In genomic region chr22:45224988-45225731, GRCh38 we compare ENCODE assay signal across 16 cellular contexts. TPM values are rescaled to one million over a fixed set of nuclear protein-coding genes. Genes with fewer than 3 reads are reported as not detected.
DNase-seq lines count a peak whose midpoint lies in the region; ATAC-seq, FAIRE-seq and TF ChIP-seq lines count a peak whose summit lies in the region.
"Had no signal": no experiment of that assay in that cellular context is flagged by ENCODE, and none has a peak within 500 bp of the region (broad histone marks: within the 10 kb centered on the region; RNA-seq: fewer than 3 reads in every experiment).

No MANE protein-coding gene starts in this region.

- DNase-seq in CD14-positive monocyte (ENCODE audit: low spot score) (no peak), K562 (ENCODE audit: extremely low read depth in 1 of 4, low spot score in 3 of 4) (no peak), hypothalamus (lab: John Stamatoyannopoulos, UW) (peak in 47 of 51 donors; percentile 31 to 95 (median 83)), putamen (ENCODE audit: low spot score) (peak; percentile 98), A172 (ENCODE audit: low spot score) (no peak), HK-2 (ENCODE audit: unreplicated experiment) (no peak)
- DNase-seq: activated CD4-positive, alpha-beta T cell treated with anti-CD3 and anti-CD28 coated beads for 4 hours; activated T-cell treated with anti-CD3 and anti-CD28 coated beads, Interleukin-2, amount 50 U/mL, for 72 hours; effector CD4-positive, alpha-beta T cell; NCI-H1092; NCI-H446 had no signal

- no peak overlapping the region for H3K27ac ChIP-seq in K562 (ENCODE audit: extremely low read depth, low read depth, low read length)

- TF ChIP-seq RAD21 in K562 (CRISPR knock-in tag; conservative IDR thresholded peaks at IDR 0.05 in 1 of 2, IDR thresholded peaks at IDR 0.05 in 1 of 2) = no peak

- no peak for TF ChIP-seq POLR2A in K562 (conservative IDR thresholded peaks at IDR 0.05)

- no peaks in the 10 kb centered on the region for H3K9me1 ChIP-seq in K562 (ENCODE audit: control insufficient read depth, insufficient read depth, low read length)

- no peaks in the 10 kb centered on the region; a peak in 1 of 5 replicates for H3K27me3 ChIP-seq in K562 (ENCODE audit: control insufficient read depth in 2 of 2, insufficient read depth in 2 of 2, low read length in 2 of 2)

- intact Hi-C loops in CD14-positive monocyte (cut with micrococcal nuclease) = loop anchor here in 1 of 2 donors (5.0 kb wide), 2 partner anchors 58 to 87 kb away; no protein-coding TSS in a partner anchor
- intact Hi-C loops in K562 (cut with micrococcal nuclease) = no loop called here

- peaks cover 91% of the 10 kb centered on the region for H3K4me1 Mint-ChIP-seq in CD14-positive monocyte

- 46% methylated on average over 8 of the region's 19 CpGs for WGBS in K562 (ENCODE audit: insufficient coverage, low coverage, missing lambda C conversion rate)

- TF ChIP-seq CTCF in CD14-positive monocyte (IDR thresholded peaks at IDR 0.05) (no peak), K562 (IDR thresholded peaks at IDR 0.05 in 2 of 3, conservative IDR thresholded peaks at IDR 0.05 in 1 of 3; ENCODE audit: insufficient read depth in 2 of 3, low read depth in 1 of 3, low read length in 3 of 3) (no peak)

- H3K36me3 Mint-ChIP-seq in CD14-positive monocyte = peaks cover 12 to 28% of the 10 kb centered on the region in 2 donors

- no TSS peak for BruUV-seq in K562 (replicated peaks; lab: Mats Ljungman, UMichigan)

- H3K79me2 ChIP-seq in K562 (ENCODE audit: control insufficient read depth, insufficient read depth, low read length) = no peaks in the 10 kb centered on the region

- in situ Hi-C loops in K562 (cut with MboI) = loop anchor here (25.0 kb wide), 1 partner anchor 413 kb away; no protein-coding TSS in a partner anchor

- peaks cover 11% of the 10 kb centered on the region for H4K20me1 ChIP-seq in K562 (replicated peaks; ENCODE audit: control insufficient read depth, insufficient read depth, low read length)

- no peaks in the 10 kb centered on the region for H3K36me3 ChIP-seq in K562 (ENCODE audit: control insufficient read depth, insufficient read depth, low read length)

- H2AFZ ChIP-seq in K562 (ENCODE audit: low read depth, low read length) = no peak overlapping the region

- FAIRE-seq in K562 (lab: Jason Lieb, UNC) = no peak

- H3K4me3 ChIP-seq in K562 = no peak overlapping the region

- H3K27ac Mint-ChIP-seq in CD14-positive monocyte = peak overlapping the region; percentile 97 to 100 (median 99)
- H3K27ac Mint-ChIP-seq: activated T-cell treated with anti-CD3 and anti-CD28 coated beads, Interleukin-2, amount 50 U/mL, for 72 hours had no signal

- CTCF ChIA-PET in K562 (lab: Yijun Ruan, JAX; ENCODE audit: low intra/inter-chr PET ratio) = no interaction called here

- no peak for ATAC-seq in K562
- ATAC-seq in HG02870 (IDR thresholded peaks at IDR 0.05; ENCODE audit: unreplicated experiment) = no peak
- no peak for ATAC-seq in HG03095 (IDR thresholded peaks at IDR 0.05; ENCODE audit: unreplicated experiment)
- ATAC-seq: activated T-cell treated with anti-CD3 and anti-CD28 coated beads, Interleukin-2, amount 50 U/mL, for 72 hours had no signal

- peak overlapping the region in 1 of 2 donors; percentile 80 for H3K4me3 Mint-ChIP-seq in CD14-positive monocyte
- H3K4me3 Mint-ChIP-seq: activated T-cell treated with anti-CD3 and anti-CD28 coated beads, Interleukin-2, amount 50 U/mL, for 72 hours had no signal

- POLR2A ChIA-PET in K562 (lab: Yijun Ruan, JAX) = interaction anchor here (0.6 kb wide), 1 partner anchor 216 kb away, joined by 3 read pairs; no protein-coding TSS in a partner anchor

- no peak for TF ChIP-seq EP300 in K562 (IDR thresholded peaks at IDR 0.05; ENCODE audit: low read length)

- H3K27me3 Mint-ChIP-seq in CD14-positive monocyte (ENCODE audit: low read depth in 3 of 3) = no peaks in the 10 kb centered on the region

- peaks cover 0 to 3% (median 0%) of the 10 kb centered on the region in 7 donors for H3K9me3 Mint-ChIP-seq in CD14-positive monocyte
- H3K9me3 Mint-ChIP-seq: activated T-cell treated with anti-CD3 and anti-CD28 coated beads, Interleukin-2, amount 50 U/mL, for 72 hours had no signal

- no peaks in the 10 kb centered on the region for H3K9me3 ChIP-seq in K562 (replicated peaks; ENCODE audit: control insufficient read depth, insufficient read depth, low read depth, low read length)

- H3K9ac ChIP-seq in K562 (ENCODE audit: insufficient read depth in 1 of 2, low read depth in 2 of 2, low read length in 2 of 2) = no peak overlapping the region

- H3K4me1 ChIP-seq in K562 (replicated peaks in 1 of 2; ENCODE audit: control insufficient read depth in 2 of 2, insufficient read depth in 2 of 2, low read length in 2 of 2) = peaks cover 0 to 17% of the 10 kb centered on the region in 2 experiments; a peak in 2 of 5 replicates

- no peak overlapping the region for H3K4me2 ChIP-seq in K562 (ENCODE audit: insufficient read depth, low read length)

TF ChIP-seq in K562, 482 proteins besides CTCF, POLR2A, EP300 and RAD21:
- no peak for TF ChIP-seq ETV1 (tag; conservative IDR thresholded peaks at IDR 0.05; ENCODE audit: low read depth)
- 0 out of 2 replicates have a peak, but pooled peaks have one; percentile 21 for TF ChIP-seq POLR2G (IDR thresholded peaks at IDR 0.05; ENCODE audit: low read depth, low read length)

RNA-seq across cellular contexts. Expression of gene KIAA0930, which starts 15.5 kb away (rescaled TPM):
- 10 to 100 TPM; 14.0 to 15.6 TPM for polyA plus RNA-seq in CD14-positive monocyte
- 2.7 and 4.4 TPM in 2 replicates for total RNA-seq in K562 (2011; cell fraction: chromatin; rRNA removed; ENCODE audit: low replicate concordance)
- 2.4 and 3.7 TPM in 2 replicates for total RNA-seq in K562 (2011; cell fraction: nucleolus; rRNA removed)
- 2.3 and 3.2 TPM in 2 replicates for total RNA-seq in K562 (2011; cell fraction: nucleoplasm; rRNA removed)
- 8.5 and 11.5 TPM in 2 replicates for total RNA-seq in K562 (2014; rRNA removed)
- 3.0 TPM in 2 replicates for total RNA-seq in K562 (2014; rRNA removed; fragmentation: Illumina TruSeq; extraction: Trizol)
- 5.0 and 5.9 TPM in 2 replicates for total RNA-seq in K562 (2015; rRNA removed; fragmentation: Illumina TruSeq; extraction: Trizol)
- 11.7 and 12.1 TPM in 2 replicates for total RNA-seq in K562 (2021)
- polyA plus RNA-seq in K562 (2011; rRNA removed) = 7.7 and 7.9 TPM in 2 replicates
- 8.7 and 16.2 TPM in 2 replicates for polyA plus RNA-seq in K562 (2011; cell fraction: cytosol; rRNA removed)
- 9.8 and 13.3 TPM in 2 replicates for polyA plus RNA-seq in K562 (2011; cell fraction: nucleus; rRNA removed)
- 7.7 and 9.5 TPM in 2 replicates for polyA plus RNA-seq in K562 (2012)
- polyA plus RNA-seq in K562 (2014; fragmentation: Illumina TruSeq; extraction: Trizol) = 6.4 and 8.3 TPM in 2 replicates
- under 1 TPM; 0.24 to 0.46 TPM for polyA plus RNA-seq in K562 (2014; fragmentation: Nextera tagmentation; extraction: Ambion mirVana)
- 8.1 and 12.1 TPM in 2 replicates for polyA plus RNA-seq in K562 (2014; rRNA removed)
- polyA minus RNA-seq in K562 (2011; rRNA and poly(A)+ RNA removed) = 2.1 and 4.3 TPM in 2 replicates
- 6.1 and 6.6 TPM in 2 replicates for polyA minus RNA-seq in K562 (2011; cell fraction: cytosol; rRNA and poly(A)+ RNA removed)
- 1.1 and 1.8 TPM in 2 replicates for polyA minus RNA-seq in K562 (2011; cell fraction: nucleus; rRNA and poly(A)+ RNA removed)
- 83.1 and 92.5 TPM in 2 replicates for total RNA-seq in A172 (2014; rRNA removed; shearing (Covaris generic))

RNA-seq across cellular contexts. Expression of gene UPK3A, which starts 59.6 kb away (rescaled TPM):
- 10 to 100 TPM; 14.0 to 19.0 TPM for polyA plus RNA-seq in CD14-positive monocyte
- not detected in 2 replicates for total RNA-seq in K562 (2011; cell fraction: chromatin; rRNA removed; ENCODE audit: low replicate concordance)
- not detected in 2 replicates for total RNA-seq in K562 (2011; cell fraction: nucleolus; rRNA removed)
- total RNA-seq in K562 (2011; cell fraction: nucleoplasm; rRNA removed) = not detected in 2 replicates
- not detected in 2 replicates for total RNA-seq in K562 (2014; rRNA removed)
- not detected in 2 replicates for total RNA-seq in K562 (2014; rRNA removed; fragmentation: Illumina TruSeq; extraction: Trizol)
- not detected in 2 replicates for total RNA-seq in K562 (2015; rRNA removed; fragmentation: Illumina TruSeq; extraction: Trizol)
- total RNA-seq in K562 (2021) = not detected in 2 replicates
- not detected in 2 replicates for polyA plus RNA-seq in K562 (2011; rRNA removed)
- not detected in 2 replicates for polyA plus RNA-seq in K562 (2011; cell fraction: cytosol; rRNA removed)
- polyA plus RNA-seq in K562 (2011; cell fraction: nucleus; rRNA removed) = not detected in 2 replicates
- polyA plus RNA-seq in K562 (2012) = not detected in 2 replicates
- polyA plus RNA-seq in K562 (2014; fragmentation: Illumina TruSeq; extraction: Trizol) = not detected in 2 replicates
- polyA plus RNA-seq in K562 (2014; fragmentation: Nextera tagmentation; extraction: Ambion mirVana) = not detected
- not detected in 2 replicates for polyA plus RNA-seq in K562 (2014; rRNA removed)
- polyA minus RNA-seq in K562 (2011; rRNA and poly(A)+ RNA removed) = not detected in 2 replicates
- not detected in 2 replicates for polyA minus RNA-seq in K562 (2011; cell fraction: cytosol; rRNA and poly(A)+ RNA removed)
- not detected in 2 replicates for polyA minus RNA-seq in K562 (2011; cell fraction: nucleus; rRNA and poly(A)+ RNA removed)
- total RNA-seq in A172 (2014; rRNA removed; shearing (Covaris generic)) = not detected in 2 replicates
- total RNA-seq: activated T-cell treated with anti-CD3 and anti-CD28 coated beads, Interleukin-2, amount 50 U/mL, for 72 hours; glomerular endothelial cell; T-helper 2 cell treated with Interferon-gamma antibody and Interleukin-4, amounts not matched to agents 100 ng/mL and 5 ng/mL, for 36 hours had no signal
- polyA plus RNA-seq: neural cell had no signal

Comparison
In these comparisons a context has a peak if more than half of its experiments do, and no peak if none do; other contexts are left out.
1. DNase-seq: peak in hypothalamus (47 of 51) and putamen (single experiment); none in CD14-positive monocyte (single experiment), K562 (0 of 4), A172 (single experiment) and HK-2 (single experiment).